Comparison of ENCODE assay signal across 1 cellular context in genomic region chr1:32181065-32181464, GRCh38.
TF ChIP-seq lines count a peak whose summit lies in the region.

No MANE protein-coding gene starts in this region.

TF ChIP-seq in HepG2, 621 proteins besides CTCF, POLR2A, EP300 and RAD21:
- no peak for TF ChIP-seq PAXIP1 (CRISPR knock-in tag; conservative IDR thresholded peaks at IDR 0.05)
- TF ChIP-seq PLSCR1 (CRISPR knock-in tag; IDR thresholded peaks at IDR 0.05; ENCODE audit: borderline replicate concordance): no peak
- no peak for TF ChIP-seq SALL1 (CRISPR knock-in tag; IDR thresholded peaks at IDR 0.05)
- no peak for TF ChIP-seq ZSCAN29 (CRISPR knock-in tag; conservative IDR thresholded peaks at IDR 0.05)
- TF ChIP-seq E2F2 (CRISPR knock-in tag; IDR thresholded peaks at IDR 0.05; ENCODE audit: borderline replicate concordance): no peak
- TF ChIP-seq SATB2 (CRISPR knock-in tag; IDR thresholded peaks at IDR 0.05): no peak
- TF ChIP-seq THAP8 (CRISPR knock-in tag; IDR thresholded peaks at IDR 0.05; ENCODE audit: borderline replicate concordance): no peak
- no peak for TF ChIP-seq GPBP1L1 (CRISPR knock-in tag; IDR thresholded peaks at IDR 0.05)
- TF ChIP-seq JUND (CRISPR knock-in tag; IDR thresholded peaks at IDR 0.05): no peak
- no peak for TF ChIP-seq TCF12 (IDR thresholded peaks at IDR 0.05)
- TF ChIP-seq TCF12 (CRISPR knock-in tag; IDR thresholded peaks at IDR 0.05): no peak
TF ChIP-seq in HepG2: peak in this region for 0.
